9 cellular contexts compared by ENCODE assay signal in genomic region chr2:195898505-195898904, GRCh38.
DNase-seq lines count a peak whose midpoint lies in the region; ATAC-seq, FAIRE-seq and TF ChIP-seq lines count a peak whose summit lies in the region.
"Had no signal": no experiment of that assay in that cellular context is flagged by ENCODE, and none has a peak within 500 bp of the region (broad histone marks: within the 10 kb centered on the region; RNA-seq: fewer than 3 reads in every experiment).

No MANE protein-coding gene starts in this region.

- DNase-seq in MG63 = peak; percentile 98
- peak; percentile 23 to 59 (median 53) for DNase-seq in body of pancreas
- DNase-seq in keratinocyte (ENCODE audit: low read depth, low spot score) = peak; percentile 7
- DNase-seq in ureter (ENCODE audit: low spot score) = peak; percentile 70
- DNase-seq in naive thymus-derived CD4-positive, alpha-beta T cell = no peak
- no peak for DNase-seq in activated CD8-positive, alpha-beta memory T cell treated with anti-CD3 and anti-CD28 coated beads, Interleukin-2, amount 50 U/mL, for 4 hours

- H3K27ac ChIP-seq in body of pancreas = no peak overlapping the region
- H3K27ac ChIP-seq in keratinocyte (ENCODE audit: control insufficient read depth, insufficient read depth, low read length) = no peak overlapping the region
- H3K27ac ChIP-seq in naive thymus-derived CD4-positive, alpha-beta T cell (ENCODE audit: low read depth, low read length) = no peak overlapping the region
- H3K27ac ChIP-seq: esophagus muscularis mucosa had no signal

- no peaks in the 10 kb centered on the region for H3K27me3 ChIP-seq in MG63
- H3K27me3 ChIP-seq in body of pancreas = no peaks in the 10 kb centered on the region
- no peaks in the 10 kb centered on the region for H3K27me3 ChIP-seq in keratinocyte (ENCODE audit: control insufficient read depth, extremely low read depth, insufficient read depth, low read length)
- H3K27me3 ChIP-seq in naive thymus-derived CD4-positive, alpha-beta T cell (ENCODE audit: control insufficient read depth in 2 of 2, insufficient read depth in 2 of 2, low read length in 2 of 2) = no peaks in the 10 kb centered on the region
- H3K27me3 ChIP-seq: esophagus muscularis mucosa had no signal

- 37 to 42% methylated on average over 8 of the region's 8 CpGs for WGBS in body of pancreas, 2 donors

- TF ChIP-seq POLR2A in body of pancreas (IDR thresholded peaks at IDR 0.05) = no peak

- peak overlapping the region; percentile 5 for H2AFZ ChIP-seq in keratinocyte (ENCODE audit: control insufficient read depth, low read length)

- no peak overlapping the region for H3K4me3 Mint-ChIP-seq in naive thymus-derived CD4-positive, alpha-beta T cell

- POLR2A ChIA-PET in naive thymus-derived CD4-positive, alpha-beta T cell (lab: Charles Lee) = no interaction called here

- dilution Hi-C loops in keratinocyte (cut with MboI; ENCODE audit: extremely low pct_ligation_motif_present, low sequenced_read_pairs) = no loop called here

- H3K27ac Mint-ChIP-seq in naive thymus-derived CD4-positive, alpha-beta T cell = no peak overlapping the region

- H3K9me3 ChIP-seq in MG63 (peaks cover 3% of the 10 kb centered on the region; the same call in 1 of the 2 replicates), body of pancreas (no peaks in the 10 kb centered on the region), keratinocyte (ENCODE audit: control insufficient read depth, low read depth, low read length) (no peaks in the 10 kb centered on the region)
- H3K9me3 ChIP-seq in naive thymus-derived CD4-positive, alpha-beta T cell (ENCODE audit: control insufficient read depth in 2 of 3, low read length in 3 of 3) = no peaks in the 10 kb centered on the region
- H3K9me3 ChIP-seq: esophagus muscularis mucosa had no signal

- H3K9me1 ChIP-seq in keratinocyte (ENCODE audit: control insufficient read depth, extremely low read depth, insufficient read depth, low read length) = no peaks in the 10 kb centered on the region

- no peaks in the 10 kb centered on the region for H3K36me3 ChIP-seq in MG63
- H3K36me3 ChIP-seq in body of pancreas (replicated peaks in 1 of 2; ENCODE audit: insufficient read depth in 1 of 2, low read depth in 2 of 2) = no peaks in the 10 kb centered on the region
- no peaks in the 10 kb centered on the region for H3K36me3 ChIP-seq in keratinocyte (ENCODE audit: control insufficient read depth in 2 of 2, extremely low read depth in 1 of 2, insufficient read depth in 2 of 2, low read length in 2 of 2)
- H3K36me3 ChIP-seq in naive thymus-derived CD4-positive, alpha-beta T cell (ENCODE audit: control insufficient read depth in 2 of 3, insufficient read depth in 3 of 3, low read length in 3 of 3) = no peaks in the 10 kb centered on the region
- H3K36me3 ChIP-seq: esophagus muscularis mucosa had no signal

- peak; percentile 74 for FAIRE-seq in keratinocyte (lab: Jason Lieb, UNC)

- H3K4me1 Mint-ChIP-seq in naive thymus-derived CD4-positive, alpha-beta T cell = no peaks in the 10 kb centered on the region

- CTCF ChIA-PET in naive thymus-derived CD4-positive, alpha-beta T cell (lab: Charles Lee) = no interaction called here

- H3K27me3 Mint-ChIP-seq in naive thymus-derived CD4-positive, alpha-beta T cell = peaks cover 0 to 16% (median 8%) of the 10 kb centered on the region in 5 donors

- ATAC-seq in body of pancreas = peak; percentile 42
- ATAC-seq in naive thymus-derived CD4-positive, alpha-beta T cell = no peak
- ATAC-seq in HG03135 (IDR thresholded peaks at IDR 0.05; ENCODE audit: unreplicated experiment) = no peak
- ATAC-seq in HG02852 (IDR thresholded peaks at IDR 0.05; ENCODE audit: unreplicated experiment) = no peak

- no peaks in the 10 kb centered on the region for H3K79me2 ChIP-seq in keratinocyte (ENCODE audit: control insufficient read depth, insufficient read depth, low read length)

- H3K9ac ChIP-seq in keratinocyte (ENCODE audit: control insufficient read depth, extremely low read depth, insufficient read depth, low read length) = no peak overlapping the region

- no peak overlapping the region for H3K4me3 ChIP-seq in MG63
- H3K4me3 ChIP-seq in body of pancreas = no peak overlapping the region
- no peak overlapping the region for H3K4me3 ChIP-seq in keratinocyte (ENCODE audit: control insufficient read depth in 2 of 3, extremely low read depth in 1 of 3, insufficient read depth in 2 of 3, low read depth in 1 of 3, low read length in 3 of 3)
- no peak overlapping the region for H3K4me3 ChIP-seq in naive thymus-derived CD4-positive, alpha-beta T cell (ENCODE audit: low read length)
- H3K4me3 ChIP-seq: esophagus muscularis mucosa had no signal

- no peak overlapping the region for H3K4me2 ChIP-seq in keratinocyte (ENCODE audit: control insufficient read depth, extremely low read depth, insufficient read depth, low read depth, low read length)

- H3K9me3 Mint-ChIP-seq in naive thymus-derived CD4-positive, alpha-beta T cell = no peaks in the 10 kb centered on the region

- no peaks in the 10 kb centered on the region for H3K36me3 Mint-ChIP-seq in naive thymus-derived CD4-positive, alpha-beta T cell

- H3K4me1 ChIP-seq in body of pancreas (no peaks in the 10 kb centered on the region), keratinocyte (ENCODE audit: control insufficient read depth, extremely low read depth, insufficient read depth, low read length) (peaks cover 14% of the 10 kb centered on the region)
- no peaks in the 10 kb centered on the region for H3K4me1 ChIP-seq in naive thymus-derived CD4-positive, alpha-beta T cell (ENCODE audit: control insufficient read depth in 2 of 2, insufficient read depth in 2 of 2, low read length in 2 of 2)

- TF ChIP-seq CTCF in body of pancreas (IDR thresholded peaks at IDR 0.05) (no peak), keratinocyte (optimal IDR thresholded peaks at IDR 0.05 in 1 of 3, IDR thresholded peaks at IDR 0.05 in 1 of 3, conservative IDR thresholded peaks at IDR 0.05 in 1 of 3; ENCODE audit: extremely low read depth in 1 of 3, insufficient read depth in 2 of 3, low read length in 3 of 3) (no peak)

- intact Hi-C loops in body of pancreas (cut with DNase I) = no loop called here
- intact Hi-C loops in naive thymus-derived CD4-positive, alpha-beta T cell (cut with micrococcal nuclease) = no loop called here

- no peaks in the 10 kb centered on the region for H4K20me1 ChIP-seq in keratinocyte (ENCODE audit: control insufficient read depth, extremely low read depth, insufficient read depth, low read length)

Comparison
In these comparisons a context has a peak if more than half of its experiments do, and no peak if none do; other contexts are left out.
1. DNase-seq: peak in MG63 (single experiment), body of pancreas (4 of 4), keratinocyte (single experiment) and ureter (single experiment); none in naive thymus-derived CD4-positive, alpha-beta T cell (0 of 9) and activated CD8-positive, alpha-beta memory T cell treated with anti-CD3 and anti-CD28 coated beads, Interleukin-2, amount 50 U/mL, for 4 hours (single experiment).